Comparison of ENCODE assay signal across 28 cellular contexts in genomic region chr5:174141398-174141797, GRCh38.
"Had no signal": no experiment of that assay in that cellular context is flagged by ENCODE, and none has a peak within 500 bp of the region (broad histone marks: within the 10 kb centered on the region; RNA-seq: fewer than 3 reads in every experiment).

No MANE protein-coding gene starts in this region.

- H3K36me3 ChIP-seq: left lung, lower lobe of right lung, ovary, stomach, thyroid gland, transverse colon, upper lobe of left lung, vagina had no signal

- FAIRE-seq: islet of Langerhans, kidney had no signal

- H3K9me3 ChIP-seq: left lung, lower lobe of right lung, ovary, stomach, testis, thyroid gland, transverse colon, upper lobe of left lung, vagina had no signal

- H3K4me1 ChIP-seq: left lung, lower lobe of right lung, stomach, testis, thyroid gland, transverse colon, upper lobe of left lung, vagina had no signal

- H3K27ac Mint-ChIP-seq: naive thymus-derived CD8-positive, alpha-beta T cell; nephron; progenitor cell of endocrine pancreas; stimulated activated naive B cell treated with anti-CD40 and anti-IgM and Interleukin-4, amounts not matched to agents 10 μg/mL and 1 μg/mL and 100 μg/mL, for 72 hours had no signal

- DNase-seq: hippocampal formation; kidney; left colon; left lung; lower lobe of right lung; mammary epithelial cell; mesenchymal stem cell; naive thymus-derived CD8-positive, alpha-beta T cell; ovary; retina; right cardiac atrium; stimulated activated CD4-positive, alpha-beta T cell treated with anti-CD3 and anti-CD28 coated beads, Interleukin-12 subunit alpha, Interleukin-12 subunit beta, amount 100 ng/mL, for 4 hours; stimulated activated CD4-positive, alpha-beta T cell treated with anti-CD3 and anti-CD28 coated beads, Interleukin-15, amount 100 ng/mL, for 24 hours; stimulated activated CD4-positive, alpha-beta T cell treated with anti-CD3 and anti-CD28 coated beads, Interleukin-2, amount 100 ng/mL, for 24 hours; stimulated activated CD4-positive, alpha-beta T cell treated with anti-CD3 and anti-CD28 coated beads, Interleukin-4, amount 100 ng/mL, for 1 hour; stimulated activated naive B cell treated with anti-CD40 and anti-IgM and Interleukin-4, amounts not matched to agents 10 μg/mL and 1 μg/mL and 100 μg/mL, for 72 hours; stimulated activated naive CD8-positive, alpha-beta T cell treated with anti-CD3 and anti-CD28 coated beads, Interleukin-15, Interleukin-2, amounts not matched to agents 100 U/mL and 50 U/mL, for 24 hours; stomach; testis; thyroid gland; transverse colon; upper lobe of left lung had no signal

- ATAC-seq: left colon; naive thymus-derived CD8-positive, alpha-beta T cell; right cardiac atrium; sciatic nerve; stimulated activated naive B cell treated with anti-CD40 and anti-IgM and Interleukin-4, amounts not matched to agents 10 μg/mL and 1 μg/mL and 100 μg/mL, for 72 hours; stimulated activated naive CD8-positive, alpha-beta T cell treated with anti-CD3 and anti-CD28 coated beads, Interleukin-15, Interleukin-2, amounts not matched to agents 100 U/mL and 50 U/mL, for 24 hours had no signal

- H3K4me1 Mint-ChIP-seq: naive thymus-derived CD8-positive, alpha-beta T cell; stimulated activated naive B cell treated with anti-CD40 and anti-IgM and Interleukin-4, amounts not matched to agents 10 μg/mL and 1 μg/mL and 100 μg/mL, for 72 hours had no signal

- H3K27me3 ChIP-seq: left lung, ovary, stomach, testis, thyroid gland, transverse colon, upper lobe of left lung, vagina had no signal

- H3K4me3 Mint-ChIP-seq: naive thymus-derived CD8-positive, alpha-beta T cell; nephron; stimulated activated naive B cell treated with anti-CD40 and anti-IgM and Interleukin-4, amounts not matched to agents 10 μg/mL and 1 μg/mL and 100 μg/mL, for 72 hours had no signal

- H3K9me3 Mint-ChIP-seq: nephron had no signal

- H3K4me3 ChIP-seq: left lung, lower lobe of right lung, ovary, skin epidermis, stomach, testis, thyroid gland, transverse colon, upper lobe of left lung, vagina had no signal

- H3K27ac ChIP-seq: left lung, lower lobe of right lung, ovary, skin epidermis, stomach, testis, thyroid gland, transverse colon, upper lobe of left lung, vagina had no signal

- H3K36me3 Mint-ChIP-seq: naive thymus-derived CD8-positive, alpha-beta T cell; stimulated activated naive B cell treated with anti-CD40 and anti-IgM and Interleukin-4, amounts not matched to agents 10 μg/mL and 1 μg/mL and 100 μg/mL, for 72 hours had no signal
